16 cellular contexts compared by ENCODE assay signal in the genomic region with DNA sequence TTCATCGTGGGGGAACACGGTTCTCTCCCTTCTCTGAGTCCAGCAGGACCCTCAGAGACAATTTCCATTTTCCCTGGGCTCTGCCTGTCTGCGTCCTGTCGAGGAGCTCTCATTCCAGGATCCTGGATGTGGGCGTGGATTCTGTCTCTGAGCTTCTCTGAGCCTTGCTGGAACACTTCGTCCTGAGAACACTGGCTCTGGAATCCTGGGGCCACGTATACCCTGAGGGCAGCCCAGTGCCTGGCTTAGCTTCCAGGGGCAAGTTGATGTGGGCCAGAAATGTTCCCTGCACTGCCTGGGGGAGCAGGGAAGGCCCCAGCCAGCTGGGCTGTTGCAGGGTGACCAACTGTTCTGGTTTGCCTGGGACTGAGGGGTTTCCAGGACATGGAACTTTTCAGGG.
A peak's percentile ranks its signal among the peaks of the same experiment; 100 is the strongest.
DNase-seq lines count a peak whose midpoint lies in the region; ATAC-seq, FAIRE-seq and TF ChIP-seq lines count a peak whose summit lies in the region.
"Had no signal": no experiment of that assay in that cellular context is flagged by ENCODE, and none has a peak within 500 bp of the region (broad histone marks: within the 10 kb centered on the region; RNA-seq: fewer than 3 reads in every experiment).

No MANE protein-coding gene starts in this region.

- no peak overlapping the region for H3K27ac ChIP-seq in right cardiac atrium (ENCODE audit: low read length)
- no peak overlapping the region for H3K27ac ChIP-seq in neuronal stem cell (replicated peaks; ENCODE audit: low read length)
- H3K27ac ChIP-seq: Peyer's patch had no signal

- H2BK120ac ChIP-seq in neuronal stem cell (ENCODE audit: low read depth, low read length) = no peak overlapping the region

- 27% methylated on average over 7 of the region's 7 CpGs for WGBS in right cardiac atrium
- WGBS in neuronal stem cell (ENCODE audit: extremely low coverage in 2 of 2, insufficient read length in 2 of 2, insufficient replicate concordance in 1 of 2), 2 donors = no CpG with 5 or more reads among the region's 7 CpGs

- peaks cover 0 to 5% (median 0%) of the 10 kb centered on the region in 6 donors for H3K9me3 Mint-ChIP-seq in immature natural killer cell

- H3K4me2 ChIP-seq in neuronal stem cell (ENCODE audit: insufficient read depth, low read length, poor library complexity, severe bottlenecking) = no peak overlapping the region

- H3K27me3 ChIP-seq in BE2C (no peaks in the 10 kb centered on the region), adipocyte (replicated peaks; ENCODE audit: control insufficient read depth, insufficient read depth, low read length) (no peaks in the 10 kb centered on the region), right cardiac atrium (ENCODE audit: control insufficient read depth, insufficient read depth) (no peaks in the 10 kb centered on the region), neuronal stem cell (ENCODE audit: control insufficient read depth in 3 of 3, insufficient read depth in 3 of 3, low read depth in 1 of 3, low read length in 3 of 3) (peaks cover 0 to 2% (median 0%) of the 10 kb centered on the region in 3 experiments)
- H3K27me3 ChIP-seq: Peyer's patch had no signal

- H3K27me3 Mint-ChIP-seq in immature natural killer cell (ENCODE audit: low read depth in 3 of 3) = peaks cover 0 to 5% (median 0%) of the 10 kb centered on the region in 3 donors

- intact Hi-C loops in right cardiac atrium (cut with DNase I) = no loop called here

- no peak overlapping the region for H2BK12ac ChIP-seq in neuronal stem cell (ENCODE audit: low read length)

- H2AK5ac ChIP-seq in neuronal stem cell (ENCODE audit: low read depth, low read length) = no peak overlapping the region

- H4K91ac ChIP-seq in neuronal stem cell (ENCODE audit: low read depth, low read length, poor library complexity) = no peak overlapping the region

- no peak for FAIRE-seq in GM12891 (lab: Jason Lieb, UNC)
- FAIRE-seq: GM18507 had no signal

- no peaks in the 10 kb centered on the region for H3K9me3 ChIP-seq in BE2C
- H3K9me3 ChIP-seq in adipocyte (ENCODE audit: control insufficient read depth, low read length) = peaks cover 12% of the 10 kb centered on the region
- no peaks in the 10 kb centered on the region for H3K9me3 ChIP-seq in right cardiac atrium (ENCODE audit: control insufficient read depth, low read length)
- peaks cover 0 to 2% of the 10 kb centered on the region in 2 donors for H3K9me3 ChIP-seq in neuronal stem cell (replicated peaks in 1 of 2; ENCODE audit: control insufficient read depth in 2 of 2, insufficient read depth in 1 of 2, low read depth in 1 of 2, low read length in 2 of 2)
- H3K9me3 ChIP-seq: Peyer's patch had no signal

- H4K8ac ChIP-seq in neuronal stem cell (ENCODE audit: low read depth, low read length) = no peak overlapping the region

- H3K4me1 ChIP-seq in BE2C (peaks cover 6% of the 10 kb centered on the region), adipocyte (ENCODE audit: control insufficient read depth, insufficient read depth, low read length) (peaks cover 9% of the 10 kb centered on the region), right cardiac atrium (ENCODE audit: control insufficient read depth, insufficient read depth, low read length) (no peaks in the 10 kb centered on the region), neuronal stem cell (ENCODE audit: control insufficient read depth in 2 of 2, insufficient read depth in 1 of 2, low read depth in 1 of 2, low read length in 2 of 2) (peaks cover 0 to 11% of the 10 kb centered on the region in 2 donors)
- H3K4me1 ChIP-seq: Peyer's patch had no signal

- no peaks in the 10 kb centered on the region for H3K36me3 ChIP-seq in BE2C
- H3K36me3 ChIP-seq in adipocyte (ENCODE audit: control insufficient read depth, insufficient read depth, low read length, severe bottlenecking) = no peaks in the 10 kb centered on the region
- H3K36me3 ChIP-seq in neuronal stem cell (replicated peaks in 1 of 2; ENCODE audit: control insufficient read depth in 2 of 2, insufficient read depth in 2 of 2, low read length in 2 of 2) = no peaks in the 10 kb centered on the region
- H3K36me3 ChIP-seq: Peyer's patch had no signal

- TF ChIP-seq CTCF in BE2C (IDR thresholded peaks at IDR 0.05; ENCODE audit: low read depth, low read length) = no peak

- H2BK5ac ChIP-seq in neuronal stem cell (ENCODE audit: low read length) = no peak overlapping the region

- DNase-seq in BE2C (peak; percentile 22), adipocyte (ENCODE audit: low read depth) (peak; percentile 1), right cardiac atrium (peak; percentile 37 to 70 (median 44)), neuronal stem cell (ENCODE audit: low spot score) (no peak), NCI-H2171 treated with DMSO at 0.1 percent for 48 hours (lab: John Stamatoyannopoulos, UW) (no peak), immature natural killer cell (no peak), GM12891 (ENCODE audit: insufficient read length, low spot score) (no peak), hippocampal formation (lab: John Stamatoyannopoulos, UW) (no peak)
- DNase-seq: C1 segment of cervical spinal cord, MV-4-11, NCI-H1417 treated with DMSO at 0.1 percent for 48 hours, NCI-H2029, NCI-H510A treated with DMSO at 0.1 percent for 48 hours, Peyer's patch had no signal

- H2AFZ ChIP-seq in neuronal stem cell (ENCODE audit: low read length) = no peak overlapping the region

- peak overlapping the region; percentile 22 for H3K18ac ChIP-seq in neuronal stem cell (ENCODE audit: low read length)

- no peaks in the 10 kb centered on the region for H3K4me1 Mint-ChIP-seq in immature natural killer cell

- H3K9ac ChIP-seq in adipocyte (ENCODE audit: low read length) = peak overlapping the region; percentile 24
- no peak overlapping the region for H3K9ac ChIP-seq in neuronal stem cell (ENCODE audit: low read depth, low read length, poor library complexity)

- no peak overlapping the region for H3K27ac Mint-ChIP-seq in immature natural killer cell

- no peaks in the 10 kb centered on the region for H3K79me1 ChIP-seq in neuronal stem cell (ENCODE audit: low read depth, low read length)

- no peak for TF ChIP-seq POLR2A in GM12891 (IDR thresholded peaks at IDR 0.05; ENCODE audit: low read depth, low read length)

- no peak overlapping the region for H2BK15ac ChIP-seq in neuronal stem cell (ENCODE audit: low read length)

- H3K36me3 Mint-ChIP-seq in immature natural killer cell = peaks cover 0 to 8% (median 0%) of the 10 kb centered on the region in 3 donors

- no peak overlapping the region for H3K14ac ChIP-seq in neuronal stem cell (ENCODE audit: low read length)

- no peak overlapping the region for H3K23ac ChIP-seq in neuronal stem cell (ENCODE audit: low read depth, low read length, poor library complexity)

- no peak overlapping the region for H3K4me3 Mint-ChIP-seq in immature natural killer cell

- H3K4me3 ChIP-seq in BE2C (ENCODE audit: low read depth, low read length) (no peak overlapping the region), adipocyte (ENCODE audit: low read length) (peak overlapping the region; percentile 13), right cardiac atrium (ENCODE audit: low read length) (no peak overlapping the region), neuronal stem cell (ENCODE audit: low read length in 2 of 2) (no peak overlapping the region)
- H3K4me3 ChIP-seq: Peyer's patch had no signal

- peak; percentile 57 to 67 for ATAC-seq in right cardiac atrium
- ATAC-seq: HCT116 had no signal

- no peak overlapping the region for H3K4ac ChIP-seq in neuronal stem cell (ENCODE audit: low read length)

TF ChIP-seq in GM12891, 5 proteins besides CTCF, POLR2A, EP300 and RAD21:
- TF ChIP-seq PAX5 (IDR thresholded peaks at IDR 0.05; ENCODE audit: insufficient read depth, low read length, severe bottlenecking) = no peak
- TF ChIP-seq SPI1 (IDR thresholded peaks at IDR 0.05; ENCODE audit: low read depth, low read length) = no peak
- no peak for TF ChIP-seq POU2F2 (IDR thresholded peaks at IDR 0.05; ENCODE audit: low read depth, low read length)
- TF ChIP-seq TAF1 (IDR thresholded peaks at IDR 0.05; ENCODE audit: low read depth, low read length) = no peak
- no peak for TF ChIP-seq POLR2AphosphoS5 (IDR thresholded peaks at IDR 0.05; ENCODE audit: low read depth, low read length)

Comparison
In these comparisons a context has a peak if more than half of its experiments do, and no peak if none do; other contexts are left out.
1. DNase-seq: peak in BE2C (single experiment), adipocyte (single experiment) and right cardiac atrium (3 of 3); none in neuronal stem cell (single experiment), NCI-H2171 treated with DMSO at 0.1 percent for 48 hours (single experiment), immature natural killer cell (0 of 3), GM12891 (single experiment) and hippocampal formation (0 of 2).